ENCODE assay signal across 22 cellular contexts in the genomic region with DNA sequence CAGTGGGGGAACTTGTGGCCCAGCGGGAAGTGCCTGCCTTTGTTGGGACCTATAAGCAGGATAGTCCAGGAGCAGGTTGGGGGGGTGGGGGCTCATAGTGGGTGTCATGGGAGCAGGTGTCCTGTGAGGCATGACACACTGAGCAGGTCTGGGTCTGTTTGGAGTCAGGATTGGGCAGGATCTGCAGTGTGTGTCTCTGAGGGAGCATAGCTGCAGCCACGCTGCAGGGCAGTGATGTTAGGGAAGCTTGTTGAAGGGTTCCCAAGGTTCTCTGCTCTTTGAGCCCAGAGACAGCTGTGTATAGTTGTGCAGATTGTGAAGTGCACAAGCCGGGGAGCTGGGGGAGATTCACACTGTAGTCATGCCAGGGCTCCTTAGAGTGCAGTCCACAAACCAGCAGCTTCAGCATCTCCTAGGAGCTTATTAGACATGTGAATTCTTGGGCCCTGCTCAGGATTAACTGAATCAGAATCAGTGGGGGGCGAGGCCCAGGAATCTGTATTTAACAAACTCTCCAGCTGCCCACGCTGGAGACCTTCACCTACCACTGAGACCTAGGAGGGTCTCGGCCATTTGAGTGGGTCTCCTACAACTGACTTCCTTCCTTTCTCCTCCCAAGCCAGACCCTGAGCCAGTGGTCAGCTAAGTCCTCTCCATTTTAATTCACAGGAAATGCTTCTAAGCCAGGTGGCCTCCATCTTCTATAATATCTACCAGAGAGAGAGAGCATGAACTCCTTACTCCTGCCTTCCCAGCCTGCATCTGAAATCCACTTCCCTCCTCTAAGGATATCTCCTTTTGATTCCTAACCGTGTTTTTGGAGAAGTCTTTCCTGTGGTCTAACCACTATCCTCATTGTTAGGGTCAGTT. TPM values are rescaled to one million over a fixed set of nuclear protein-coding genes. Genes with fewer than 3 reads are reported as not detected.
DNase-seq lines count a peak whose midpoint lies in the region; ATAC-seq, FAIRE-seq and TF ChIP-seq lines count a peak whose summit lies in the region.
"Had no signal": no experiment of that assay in that cellular context is flagged by ENCODE, and none has a peak within 500 bp of the region (broad histone marks: within the 10 kb centered on the region; RNA-seq: fewer than 3 reads in every experiment).

No MANE protein-coding gene starts in this region.

- POLR2A ChIA-PET in Panc1 (lab: Charles Lee): no interaction called here

- intact Hi-C loops in Panc1 (cut with micrococcal nuclease; ENCODE audit: unreplicated experiment): no loop called here

- no peak for ATAC-seq in activated naive CD4-positive, alpha-beta T cell treated with anti-CD3 and anti-CD28 coated beads, Interleukin-2, amount 50 U/mL, for 72 hours
- ATAC-seq in Panc1: 0 out of 2 replicates have a peak, but pooled peaks have one; percentile 28
- ATAC-seq in GM21381 (IDR thresholded peaks at IDR 0.05; ENCODE audit: unreplicated experiment): no peak
- ATAC-seq: heart right ventricle had no signal

- no peak overlapping the region for H3K27ac Mint-ChIP-seq in activated naive CD4-positive, alpha-beta T cell treated with anti-CD3 and anti-CD28 coated beads, Interleukin-2, amount 50 U/mL, for 24 hours
- H3K27ac Mint-ChIP-seq in activated naive CD4-positive, alpha-beta T cell treated with anti-CD3 and anti-CD28 coated beads, Interleukin-2, amount 50 U/mL, for 72 hours: no peak overlapping the region
- no peak overlapping the region for H3K27ac Mint-ChIP-seq in astrocyte (ENCODE audit: unreplicated experiment)
- H3K27ac Mint-ChIP-seq: stimulated activated naive B cell treated with anti-CD40 and anti-IgM and Interleukin-4, amounts not matched to agents 10 μg/mL and 1 μg/mL and 100 μg/mL, for 72 hours had no signal

- peak overlapping the region; percentile 8 for H3K4me3 Mint-ChIP-seq in activated naive CD4-positive, alpha-beta T cell treated with anti-CD3 and anti-CD28 coated beads, Interleukin-2, amount 50 U/mL, for 24 hours
- peak overlapping the region; percentile 6 for H3K4me3 Mint-ChIP-seq in astrocyte (ENCODE audit: unreplicated experiment)
- H3K4me3 Mint-ChIP-seq: stimulated activated naive B cell treated with anti-CD40 and anti-IgM and Interleukin-4, amounts not matched to agents 10 μg/mL and 1 μg/mL and 100 μg/mL, for 72 hours had no signal

- no peaks in the 10 kb centered on the region for H3K36me3 Mint-ChIP-seq in activated naive CD4-positive, alpha-beta T cell treated with anti-CD3 and anti-CD28 coated beads, Interleukin-2, amount 50 U/mL, for 24 hours
- H3K36me3 Mint-ChIP-seq in activated naive CD4-positive, alpha-beta T cell treated with anti-CD3 and anti-CD28 coated beads, Interleukin-2, amount 50 U/mL, for 72 hours: peaks cover 0 to 6% of the 10 kb centered on the region in 2 donors
- H3K36me3 Mint-ChIP-seq in astrocyte (ENCODE audit: low read depth, unreplicated experiment): no peaks in the 10 kb centered on the region
- H3K36me3 Mint-ChIP-seq: stimulated activated naive B cell treated with anti-CD40 and anti-IgM and Interleukin-4, amounts not matched to agents 10 μg/mL and 1 μg/mL and 100 μg/mL, for 72 hours had no signal

- CTCF ChIA-PET in Panc1 (lab: Charles Lee): interaction anchor here (1.4 kb wide), 1 partner anchor 12 kb away, joined by 3 read pairs; no protein-coding TSS in a partner anchor

- no peaks in the 10 kb centered on the region for H3K79me2 ChIP-seq in astrocyte (ENCODE audit: insufficient read depth, low read length)
- no peaks in the 10 kb centered on the region for H3K79me2 ChIP-seq in osteoblast (ENCODE audit: insufficient read depth, low read length)

- H4K20me1 ChIP-seq in astrocyte (ENCODE audit: insufficient read depth, low read length) (no peaks in the 10 kb centered on the region), osteoblast (ENCODE audit: insufficient read depth, low read length) (no peaks in the 10 kb centered on the region)

- H3K9me3 ChIP-seq in Panc1 (ENCODE audit: control insufficient read depth, insufficient read depth, low read depth, low read length) (no peaks in the 10 kb centered on the region), astrocyte (ENCODE audit: insufficient read depth, low read depth, low read length) (no peaks in the 10 kb centered on the region), osteoblast (ENCODE audit: low read depth, low read length) (no peaks in the 10 kb centered on the region)
- H3K9me3 ChIP-seq: heart right ventricle, mucosa of descending colon, neutrophil, uterus had no signal

- no peak overlapping the region for H3K9ac ChIP-seq in astrocyte (ENCODE audit: low read length)

- H3K36me3 ChIP-seq in Panc1 (ENCODE audit: control insufficient read depth, insufficient read depth, low read length): no peaks in the 10 kb centered on the region
- no peaks in the 10 kb centered on the region for H3K36me3 ChIP-seq in astrocyte (ENCODE audit: insufficient read depth, low read length)
- no peaks in the 10 kb centered on the region for H3K36me3 ChIP-seq in osteoblast (ENCODE audit: insufficient read depth, low read length)
- H3K36me3 ChIP-seq: heart right ventricle, neutrophil, uterus had no signal

- DNase-seq in activated naive CD4-positive, alpha-beta T cell treated with anti-CD3 and anti-CD28 coated beads, Interleukin-2, amount 50 U/mL, for 72 hours (ENCODE audit: low spot score in 2 of 2): no peak
- DNase-seq in Panc1 (ENCODE audit: low read depth, low spot score) (no peak), astrocyte (ENCODE audit: low read depth) (no peak), osteoblast (ENCODE audit: insufficient read length, low spot score, missing footprints) (peak; percentile 90), SIG-M5 treated with dmso at 0.1 percent for 504 hours (lab: John Stamatoyannopoulos, UW; ENCODE audit: unreplicated experiment) (no peak), SHP77 treated with DMSO at 0.1 percent for 48 hours (lab: John Stamatoyannopoulos, UW) (no peak)
- DNase-seq: C1 segment of cervical spinal cord; DMS 273 treated with DMSO at 0.1 percent for 48 hours; dorsolateral prefrontal cortex; HCEC 1CT; NCI-H1694 treated with DMSO at 0.1 percent for 48 hours; NCI-H69; stimulated activated naive B cell treated with anti-CD40 and anti-IgM and Interleukin-4, amounts not matched to agents 10 μg/mL and 1 μg/mL and 100 μg/mL, for 72 hours; uterus had no signal

- TF ChIP-seq CTCF in Panc1 (IDR thresholded peaks at IDR 0.05) (no peak), astrocyte (IDR thresholded peaks at IDR 0.05; ENCODE audit: insufficient read depth, low read depth, low read length) (no peak), osteoblast (IDR thresholded peaks at IDR 0.05; ENCODE audit: extremely low read depth, low read depth, low read length) (no peak)

- H3K27me3 ChIP-seq in Panc1 (ENCODE audit: control insufficient read depth, insufficient read depth, low read length) (no peaks in the 10 kb centered on the region), astrocyte (ENCODE audit: insufficient read depth, low read length) (peaks cover 64% of the 10 kb centered on the region), osteoblast (ENCODE audit: insufficient read depth, low read length) (peaks cover 48% of the 10 kb centered on the region)

- no TSS peak for BruUV-seq in Panc1 (replicated peaks; lab: Mats Ljungman, UMichigan)

- in situ Hi-C loops in Panc1 (cut with HindIII; ENCODE audit: low pct_unique_long_range_greater_than_20kb, low sequenced_read_pairs): no loop called here

- no peak for FAIRE-seq in astrocyte (lab: Jason Lieb, UNC)
- FAIRE-seq: small intestine had no signal

- H3K27ac ChIP-seq in Panc1 (ENCODE audit: low read length): no peak overlapping the region
- H3K27ac ChIP-seq in astrocyte (ENCODE audit: low read depth, low read length): no peak overlapping the region
- H3K27ac ChIP-seq in osteoblast (ENCODE audit: low read depth, low read length): no peak overlapping the region
- H3K27ac ChIP-seq: dorsolateral prefrontal cortex, epithelial cell of prostate, heart right ventricle, neutrophil, uterus had no signal

- H3K27me3 Mint-ChIP-seq in activated naive CD4-positive, alpha-beta T cell treated with anti-CD3 and anti-CD28 coated beads, Interleukin-2, amount 50 U/mL, for 24 hours: peaks cover 22% of the 10 kb centered on the region
- peaks cover 87% of the 10 kb centered on the region for H3K27me3 Mint-ChIP-seq in astrocyte (ENCODE audit: low read depth, unreplicated experiment)

- no peaks in the 10 kb centered on the region for H3K4me1 ChIP-seq in Panc1 (ENCODE audit: control insufficient read depth, insufficient read depth, low read length)
- H3K4me1 ChIP-seq in astrocyte (ENCODE audit: insufficient read depth, low read length): no peaks in the 10 kb centered on the region
- H3K4me1 ChIP-seq in osteoblast (ENCODE audit: insufficient read depth, low read length): no peaks in the 10 kb centered on the region
- H3K4me1 ChIP-seq: uterus had no signal

- H3K4me2 ChIP-seq in astrocyte (ENCODE audit: low read length): no peak overlapping the region
- no peak overlapping the region for H3K4me2 ChIP-seq in osteoblast (ENCODE audit: insufficient read depth, low read length)

- H3K4me3 ChIP-seq in Panc1 (ENCODE audit: low read depth in 2 of 2, low read length in 2 of 2) (no peak overlapping the region), astrocyte (ENCODE audit: insufficient read depth, low read depth, low read length) (no peak overlapping the region), osteoblast (ENCODE audit: insufficient read depth, low read length) (no peak overlapping the region)
- H3K4me3 ChIP-seq: dorsolateral prefrontal cortex, heart right ventricle, mucosa of descending colon, uterus had no signal

- H3K9me3 Mint-ChIP-seq in activated naive CD4-positive, alpha-beta T cell treated with anti-CD3 and anti-CD28 coated beads, Interleukin-2, amount 50 U/mL, for 24 hours: no peaks in the 10 kb centered on the region
- H3K9me3 Mint-ChIP-seq in activated naive CD4-positive, alpha-beta T cell treated with anti-CD3 and anti-CD28 coated beads, Interleukin-2, amount 50 U/mL, for 72 hours: no peaks in the 10 kb centered on the region
- peaks cover 12% of the 10 kb centered on the region for H3K9me3 Mint-ChIP-seq in astrocyte (ENCODE audit: unreplicated experiment)
- H3K9me3 Mint-ChIP-seq: stimulated activated naive B cell treated with anti-CD40 and anti-IgM and Interleukin-4, amounts not matched to agents 10 μg/mL and 1 μg/mL and 100 μg/mL, for 72 hours had no signal

- H2AFZ ChIP-seq in astrocyte (ENCODE audit: low read depth, low read length) (no peak overlapping the region), osteoblast (ENCODE audit: low read length) (no peak overlapping the region)

- H3K4me1 Mint-ChIP-seq in activated naive CD4-positive, alpha-beta T cell treated with anti-CD3 and anti-CD28 coated beads, Interleukin-2, amount 50 U/mL, for 24 hours: peaks cover 36% of the 10 kb centered on the region
- H3K4me1 Mint-ChIP-seq in astrocyte (ENCODE audit: low read depth, unreplicated experiment): peaks cover 4% of the 10 kb centered on the region

RNA-seq across cellular contexts. Expression of a gene that starts 11.1 kb away (rescaled TPM):
- total RNA-seq in activated naive CD4-positive, alpha-beta T cell treated with anti-CD3 and anti-CD28 coated beads, Interleukin-2, amount 50 U/mL, for 72 hours: under 1 TPM; 0.07 to 0.29 TPM
- total RNA-seq in Panc1 (2021; ENCODE audit: unreplicated experiment) (not detected), astrocyte (0.05 TPM in 1 of 2 replicates, not detected in the other), osteoblast (0.29 and 0.36 TPM in 2 replicates)
- polyA plus RNA-seq in Panc1 (2012; ENCODE audit: insufficient read length): not detected
- total RNA-seq: liver had no signal

RNA-seq across cellular contexts. Expression of a gene that starts 12.8 kb away (rescaled TPM):
- total RNA-seq in activated naive CD4-positive, alpha-beta T cell treated with anti-CD3 and anti-CD28 coated beads, Interleukin-2, amount 50 U/mL, for 72 hours: 1 to 10 TPM; 5.3 to 7.2 TPM
- total RNA-seq in Panc1 (2021; ENCODE audit: unreplicated experiment): 0.21 TPM
- polyA plus RNA-seq in Panc1 (2012; ENCODE audit: insufficient read length): 0.46 TPM
- 0.10 and 0.27 TPM in 2 replicates for total RNA-seq in astrocyte
- total RNA-seq in osteoblast: 0.36 and 0.88 TPM in 2 replicates

RNA-seq across cellular contexts. Expression of a gene that starts 31.2 kb away (rescaled TPM):
- total RNA-seq in activated naive CD4-positive, alpha-beta T cell treated with anti-CD3 and anti-CD28 coated beads, Interleukin-2, amount 50 U/mL, for 72 hours: 100 to 1,000 TPM; 186 to 215 TPM
- total RNA-seq in Panc1 (2021; ENCODE audit: unreplicated experiment) (0.69 TPM), astrocyte (0.89 and 1.1 TPM in 2 replicates), osteoblast (0.29 and 0.36 TPM in 2 replicates)
- polyA plus RNA-seq in Panc1 (2012; ENCODE audit: insufficient read length): 1.5 TPM

RNA-seq across cellular contexts. Expression of a gene that starts 45.7 kb away (rescaled TPM):
- total RNA-seq in activated naive CD4-positive, alpha-beta T cell treated with anti-CD3 and anti-CD28 coated beads, Interleukin-2, amount 50 U/mL, for 72 hours: under 1 TPM; 0.09 to 0.53 TPM
- total RNA-seq in Panc1 (2021; ENCODE audit: unreplicated experiment) (16.1 TPM), astrocyte (8.5 and 17.3 TPM in 2 replicates), osteoblast (17.0 and 21.2 TPM in 2 replicates)
- 13.3 TPM for polyA plus RNA-seq in Panc1 (2012; ENCODE audit: insufficient read length)

Comparison
In these comparisons a context has a peak if more than half of its experiments do, and no peak if none do; other contexts are left out.
1. RNA of a gene that starts 31.2 kb away (total RNA-seq): 186 to 215 TPM in activated naive CD4-positive, alpha-beta T cell treated with anti-CD3 and anti-CD28 coated beads, Interleukin-2, amount 50 U/mL, for 72 hours; 0.89 to 1.1 TPM in astrocyte, 0.69 TPM in Panc1 (single experiment) and 0.29 to 0.36 TPM in osteoblast; every median in the first group is over 10 times any median in the second.